ENCODE assay signal across 35 cellular contexts in the genomic region with DNA sequence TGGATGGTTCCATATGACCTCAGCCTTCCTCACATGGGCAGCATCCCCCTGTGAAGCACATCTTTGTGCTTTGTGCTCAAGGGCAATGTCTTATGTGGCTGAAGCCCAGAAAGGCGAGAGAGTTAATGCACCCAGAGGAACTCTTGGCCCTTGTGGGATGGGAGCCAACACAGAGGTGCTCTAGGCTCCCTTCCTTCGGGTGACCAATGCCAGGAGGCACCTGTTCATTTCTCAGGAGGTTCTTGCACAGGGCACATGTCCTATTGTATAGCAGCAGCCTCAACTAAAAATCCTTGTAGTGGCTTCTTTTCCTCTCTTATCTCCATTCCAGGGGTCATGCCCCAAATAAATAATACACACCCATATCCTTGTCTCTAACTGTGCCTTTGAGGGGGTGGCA.
"Had no signal": no experiment of that assay in that cellular context is flagged by ENCODE, and none has a peak within 500 bp of the region (broad histone marks: within the 10 kb centered on the region; RNA-seq: fewer than 3 reads in every experiment).

No MANE protein-coding gene starts in this region.

- H3K36me3 ChIP-seq: ascending aorta, brain microvascular endothelial cell, esophagus squamous epithelium, gastroesophageal sphincter, heart right ventricle, WERI-Rb-1 had no signal

- DNase-seq: activated B cell treated with CpG ODN at 0.5 μM for 24 hours; activated CD4-positive, alpha-beta memory T cell treated with anti-CD3 and anti-CD28 coated beads, Interleukin-2, amount 10 ng/mL, durations not matched to agents 7 days and 5 days; activated CD4-positive, alpha-beta T cell treated with anti-CD3 and anti-CD28 coated beads for 36 hours; activated CD4-positive, alpha-beta T cell treated with anti-CD3 and anti-CD28 coated beads, Interleukin-2, amount 10 ng/mL, durations not matched to agents 7 days and 5 days; activated CD4-positive, alpha-beta T cell treated with anti-CD3 and anti-CD28 coated beads, Interleukin-2, amount 50 U/mL, for 4 hours; activated CD8-positive, alpha-beta memory T cell treated with anti-CD3 and anti-CD28 coated beads, Interleukin-2, amount 50 U/mL, for 48 hours; activated gamma-delta T cell; activated naive CD4-positive, alpha-beta T cell; activated naive CD4-positive, alpha-beta T cell treated with anti-CD3 and anti-CD28 coated beads, Interleukin-2, amount 10 ng/mL, durations not matched to agents 7 days and 5 days; activated naive CD8-positive, alpha-beta T cell treated with anti-CD3 and anti-CD28 coated beads, Interleukin-2, amount 10 ng/mL, durations not matched to agents 7 days and 5 days; activated T-cell treated with anti-CD3 and anti-CD28 coated beads for 4 hours; activated T-cell treated with anti-CD3 and anti-CD28 coated beads, Interleukin-2, amount 50 U/mL, for 24 hours; activated T-cell treated with anti-CD3 and anti-CD28 coated beads, Interleukin-2, amount 50 U/mL, for 72 hours; brain microvascular endothelial cell; caudate nucleus; cortex of kidney; dermis blood vessel endothelial cell; effector CD4-positive, alpha-beta T cell; effector memory CD8-positive, alpha-beta T cell; esophagus squamous epithelium; foreskin melanocyte; heart right ventricle; T-helper 1 cell; T-helper 17 cell; T1000; WERI-Rb-1 had no signal

- H3K9me3 Mint-ChIP-seq: activated B cell treated with CpG ODN at 0.5 μM for 24 hours; activated CD4-positive, alpha-beta memory T cell treated with anti-CD3 and anti-CD28 coated beads, Interleukin-2, amount 10 ng/mL, durations not matched to agents 7 days and 5 days; activated naive CD8-positive, alpha-beta T cell treated with anti-CD3 and anti-CD28 coated beads, Interleukin-2, amount 10 ng/mL, durations not matched to agents 7 days and 5 days; activated T-cell treated with anti-CD3 and anti-CD28 coated beads, Interleukin-2, amount 50 U/mL, for 24 hours had no signal

- H3K27me3 Mint-ChIP-seq: activated B cell treated with CpG ODN at 0.5 μM for 24 hours; activated CD4-positive, alpha-beta memory T cell treated with anti-CD3 and anti-CD28 coated beads, Interleukin-2, amount 10 ng/mL, durations not matched to agents 7 days and 5 days; activated CD4-positive, alpha-beta T cell treated with anti-CD3 and anti-CD28 coated beads for 36 hours; activated CD4-positive, alpha-beta T cell treated with anti-CD3 and anti-CD28 coated beads, Interleukin-2, amount 10 ng/mL, durations not matched to agents 7 days and 5 days; activated naive CD4-positive, alpha-beta T cell treated with anti-CD3 and anti-CD28 coated beads, Interleukin-2, amount 10 ng/mL, durations not matched to agents 7 days and 5 days; activated naive CD8-positive, alpha-beta T cell treated with anti-CD3 and anti-CD28 coated beads, Interleukin-2, amount 10 ng/mL, durations not matched to agents 7 days and 5 days; activated T-cell treated with anti-CD3 and anti-CD28 coated beads, Interleukin-2, amount 50 U/mL, for 24 hours; effector memory CD8-positive, alpha-beta T cell; T-helper 17 cell had no signal

- H3K4me1 ChIP-seq: ascending aorta, esophagus squamous epithelium, gastroesophageal sphincter, heart right ventricle had no signal

- H3K36me3 Mint-ChIP-seq: activated naive CD4-positive, alpha-beta T cell treated with anti-CD3 and anti-CD28 coated beads, Interleukin-2, amount 10 ng/mL, durations not matched to agents 7 days and 5 days; activated naive CD4-positive, alpha-beta T cell treated with anti-CD3 and anti-CD28 coated beads, Interleukin-2, amount 50 U/mL, for 72 hours; activated naive CD8-positive, alpha-beta T cell treated with anti-CD3 and anti-CD28 coated beads, Interleukin-2, amount 10 ng/mL, durations not matched to agents 7 days and 5 days had no signal

- ATAC-seq: activated CD4-positive, alpha-beta T cell treated with anti-CD3 and anti-CD28 coated beads for 36 hours; activated CD4-positive, CD25-positive, alpha-beta regulatory T cell treated with anti-CD3 and anti-CD28 coated beads, Interleukin-2, amount 50 U/mL, for 24 hours; activated naive CD4-positive, alpha-beta T cell treated with anti-CD3 and anti-CD28 coated beads, Interleukin-2, amount 50 U/mL, for 72 hours; activated T-cell treated with anti-CD3 and anti-CD28 coated beads, Interleukin-2, amount 50 U/mL, for 72 hours; effector memory CD8-positive, alpha-beta T cell; gastroesophageal sphincter; heart right ventricle; T-helper 17 cell had no signal

- H3K27me3 ChIP-seq: ascending aorta, brain microvascular endothelial cell, esophagus squamous epithelium had no signal

- H3K4me1 Mint-ChIP-seq: activated B cell treated with CpG ODN at 0.5 μM for 24 hours; activated CD4-positive, alpha-beta memory T cell treated with anti-CD3 and anti-CD28 coated beads, Interleukin-2, amount 10 ng/mL, durations not matched to agents 7 days and 5 days; activated CD4-positive, alpha-beta T cell treated with anti-CD3 and anti-CD28 coated beads for 36 hours; activated CD4-positive, alpha-beta T cell treated with anti-CD3 and anti-CD28 coated beads, Interleukin-2, amount 10 ng/mL, durations not matched to agents 7 days and 5 days; activated naive CD4-positive, alpha-beta T cell treated with anti-CD3 and anti-CD28 coated beads, Interleukin-2, amount 10 ng/mL, durations not matched to agents 7 days and 5 days; activated naive CD8-positive, alpha-beta T cell treated with anti-CD3 and anti-CD28 coated beads, Interleukin-2, amount 10 ng/mL, durations not matched to agents 7 days and 5 days; T-helper 17 cell had no signal

- H3K4me3 ChIP-seq: ascending aorta, esophagus squamous epithelium, gastroesophageal sphincter, heart right ventricle had no signal

- H3K27ac ChIP-seq: ascending aorta, brain microvascular endothelial cell, epithelial cell of prostate, esophagus squamous epithelium, gastroesophageal sphincter, heart right ventricle, WERI-Rb-1 had no signal

- H3K4me3 Mint-ChIP-seq: activated B cell treated with CpG ODN at 0.5 μM for 24 hours; activated CD4-positive, alpha-beta memory T cell treated with anti-CD3 and anti-CD28 coated beads, Interleukin-2, amount 10 ng/mL, durations not matched to agents 7 days and 5 days; activated CD4-positive, alpha-beta T cell treated with anti-CD3 and anti-CD28 coated beads for 36 hours; activated CD4-positive, alpha-beta T cell treated with anti-CD3 and anti-CD28 coated beads, Interleukin-2, amount 10 ng/mL, durations not matched to agents 7 days and 5 days; activated naive CD4-positive, alpha-beta T cell treated with anti-CD3 and anti-CD28 coated beads, Interleukin-2, amount 10 ng/mL, durations not matched to agents 7 days and 5 days; activated naive CD8-positive, alpha-beta T cell treated with anti-CD3 and anti-CD28 coated beads, Interleukin-2, amount 10 ng/mL, durations not matched to agents 7 days and 5 days; activated T-cell treated with anti-CD3 and anti-CD28 coated beads, Interleukin-2, amount 50 U/mL, for 24 hours; activated T-cell treated with anti-CD3 and anti-CD28 coated beads, Interleukin-2, amount 50 U/mL, for 72 hours; effector memory CD8-positive, alpha-beta T cell; T-helper 17 cell; T-helper 2 cell treated with Interferon-gamma antibody and Interleukin-4, amounts not matched to agents 5 μg/mL and 100 μg/mL, for 36 hours had no signal

- FAIRE-seq: colon, endometrium, endothelial cell of umbilical vein had no signal

- H3K9me3 ChIP-seq: ascending aorta, esophagus squamous epithelium, gastroesophageal sphincter, heart right ventricle had no signal

- H3K27ac Mint-ChIP-seq: activated B cell treated with CpG ODN at 0.5 μM for 24 hours; activated CD4-positive, alpha-beta memory T cell treated with anti-CD3 and anti-CD28 coated beads, Interleukin-2, amount 10 ng/mL, durations not matched to agents 7 days and 5 days; activated CD4-positive, alpha-beta T cell treated with anti-CD3 and anti-CD28 coated beads for 36 hours; activated CD4-positive, alpha-beta T cell treated with anti-CD3 and anti-CD28 coated beads, Interleukin-2, amount 10 ng/mL, durations not matched to agents 7 days and 5 days; activated naive CD4-positive, alpha-beta T cell treated with anti-CD3 and anti-CD28 coated beads, Interleukin-2, amount 10 ng/mL, durations not matched to agents 7 days and 5 days; activated naive CD4-positive, alpha-beta T cell treated with anti-CD3 and anti-CD28 coated beads, Interleukin-2, amount 50 U/mL, for 72 hours; activated naive CD8-positive, alpha-beta T cell treated with anti-CD3 and anti-CD28 coated beads, Interleukin-2, amount 10 ng/mL, durations not matched to agents 7 days and 5 days; activated T-cell treated with anti-CD3 and anti-CD28 coated beads, Interleukin-2, amount 50 U/mL, for 24 hours; activated T-cell treated with anti-CD3 and anti-CD28 coated beads, Interleukin-2, amount 50 U/mL, for 72 hours; effector memory CD8-positive, alpha-beta T cell; T-helper 17 cell; T-helper 2 cell treated with Interferon-gamma antibody and Interleukin-4, amounts not matched to agents 5 μg/mL and 100 μg/mL, for 36 hours had no signal
